ENCODE assay signal across 15 cellular contexts in the genomic region with DNA sequence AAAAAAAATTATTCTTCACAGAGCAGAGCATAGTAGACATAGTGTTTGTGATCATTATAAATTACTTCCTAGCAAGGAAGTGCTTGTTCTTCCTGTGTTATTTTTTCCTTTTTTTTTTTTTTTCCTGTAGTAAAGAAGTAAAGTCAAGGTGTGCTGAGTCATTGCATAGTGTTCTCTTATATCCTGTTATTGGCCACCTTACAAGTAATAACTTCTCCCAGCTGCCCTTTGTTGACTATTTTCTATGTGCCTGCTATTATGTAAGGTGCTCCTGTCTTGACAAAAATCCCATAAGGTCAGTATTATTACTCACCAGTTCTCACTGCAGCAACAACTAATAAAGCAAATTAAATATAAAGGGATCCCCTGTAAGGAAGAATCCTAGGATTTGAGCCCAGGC.
A peak's percentile ranks its signal among the peaks of the same experiment; 100 is the strongest.
DNase-seq lines count a peak whose midpoint lies in the region; ATAC-seq and TF ChIP-seq lines count a peak whose summit lies in the region.
"Had no signal": no experiment of that assay in that cellular context is flagged by ENCODE, and none has a peak within 500 bp of the region (broad histone marks: within the 10 kb centered on the region; RNA-seq: fewer than 3 reads in every experiment).

No MANE protein-coding gene starts in this region.

- DNase-seq in HPDE6-E6E7 (ENCODE audit: extremely low spot score), result peak; percentile 46
- peak; percentile 59 for DNase-seq in PC-3
- DNase-seq in epithelial cell of esophagus (ENCODE audit: low read depth), result peak; percentile 87
- peak; percentile 57 for DNase-seq in pulmonary artery endothelial cell (ENCODE audit: low read depth, low spot score)
- no peak for DNase-seq in SK-N-SH
- DNase-seq in EL, result no peak
- DNase-seq in activated T-helper 1 cell treated with anti-CD3 and anti-CD28 coated beads, Interleukin-12 subunit alpha, Interleukin-12 subunit beta, Interleukin-2, Interleukin-4 antibody, amounts not matched to agents 30 ng/mL and 10 ng/mL and 1 ng/mL, durations not matched to agents 14 hours and 24 hours and 36 hours (ENCODE audit: low spot score), result no peak
- DNase-seq: Kasumi-1, MV-4-11, NCI-H1417 treated with DMSO at 0.1 percent for 48 hours, NCI-H2081, NCI-H510A, NCI-H774, PC-9 had no signal

- no peak overlapping the region for H3K27ac ChIP-seq in PC-3 (ENCODE audit: low read length)
- no peak overlapping the region for H3K27ac ChIP-seq in SK-N-SH (ENCODE audit: low read depth in 2 of 2, low read length in 1 of 2)
- H3K27ac ChIP-seq: PC-9 had no signal

- H3K9ac ChIP-seq in PC-3 (ENCODE audit: low read length) (no peak overlapping the region), SK-N-SH (no peak overlapping the region)

- H3K9me3 Mint-ChIP-seq in activated T-helper 1 cell treated with anti-CD3 and anti-CD28 coated beads, Interleukin-12 subunit alpha, Interleukin-12 subunit beta, Interleukin-2, Interleukin-4 antibody, amounts not matched to agents 30 ng/mL and 10 ng/mL and 1 ng/mL, durations not matched to agents 14 hours and 24 hours and 36 hours, result peaks cover 21% of the 10 kb centered on the region

- H3K27me3 ChIP-seq in PC-3 (ENCODE audit: low read length) (no peaks in the 10 kb centered on the region), SK-N-SH (ENCODE audit: insufficient read depth) (no peaks in the 10 kb centered on the region)

- TF ChIP-seq RAD21 in SK-N-SH (IDR thresholded peaks at IDR 0.05; ENCODE audit: low read length), result no peak

- no peak for TF ChIP-seq CTCF in PC-3 (conservative IDR thresholded peaks at IDR 0.05; ENCODE audit: low read depth, low read length)
- no peak for TF ChIP-seq CTCF in epithelial cell of esophagus (IDR thresholded peaks at IDR 0.05; ENCODE audit: insufficient read depth, low read depth, low read length, missing control alignments)
- no peak for TF ChIP-seq CTCF in SK-N-SH (IDR thresholded peaks at IDR 0.05)

- POLR2A ChIA-PET in PC-3 (lab: Charles Lee; ENCODE audit: unreplicated experiment) (no interaction called here), SK-N-SH (lab: Yijun Ruan, JAX) (no interaction called here)

- H4K20me1 ChIP-seq in PC-3 (ENCODE audit: low read length) (no peaks in the 10 kb centered on the region), SK-N-SH (ENCODE audit: insufficient read depth) (no peaks in the 10 kb centered on the region)

- H3K4me3 Mint-ChIP-seq in activated T-helper 1 cell treated with anti-CD3 and anti-CD28 coated beads, Interleukin-12 subunit alpha, Interleukin-12 subunit beta, Interleukin-2, Interleukin-4 antibody, amounts not matched to agents 30 ng/mL and 10 ng/mL and 1 ng/mL, durations not matched to agents 14 hours and 24 hours and 36 hours, result no peak overlapping the region
- H3K4me3 Mint-ChIP-seq: IgD-negative memory B cell had no signal

- H2AFZ ChIP-seq in PC-3 (ENCODE audit: low read length) (no peak overlapping the region), SK-N-SH (ENCODE audit: low read depth) (no peak overlapping the region)
- H2AFZ ChIP-seq: PC-9 had no signal

- H3K4me2 ChIP-seq in PC-3 (ENCODE audit: low read length), result no peak overlapping the region
- H3K4me2 ChIP-seq in SK-N-SH, result no peak overlapping the region
- H3K4me2 ChIP-seq: PC-9 had no signal

- ATAC-seq in PC-3, result peak; percentile 58

- no peak for TF ChIP-seq EP300 in SK-N-SH (IDR thresholded peaks at IDR 0.05; ENCODE audit: borderline replicate concordance in 1 of 2, low read depth in 1 of 2, low read length in 1 of 2)

- H3K9me3 ChIP-seq in PC-3 (ENCODE audit: low read length), result no peaks in the 10 kb centered on the region
- H3K9me3 ChIP-seq in SK-N-SH, result peaks cover 11% of the 10 kb centered on the region; the same call in 1 of the 2 replicates

- BruUV-seq in PC-3 (replicated peaks; lab: Mats Ljungman, UMichigan), result no TSS peak

- H3K4me3 ChIP-seq in PC-3 (ENCODE audit: low read length), result no peak overlapping the region
- H3K4me3 ChIP-seq in epithelial cell of esophagus (ENCODE audit: low read length), result no peak overlapping the region
- H3K4me3 ChIP-seq in SK-N-SH (ENCODE audit: low read depth in 2 of 2, low read length in 1 of 2), result no peak overlapping the region
- H3K4me3 ChIP-seq: PC-9 had no signal

- H3F3A ChIP-seq in PC-3 (ENCODE audit: low read length, unreplicated experiment), result no peaks in the 10 kb centered on the region
- H3F3A ChIP-seq in SK-N-SH (replicated peaks; ENCODE audit: insufficient read depth), result no peaks in the 10 kb centered on the region

- intact Hi-C loops in PC-3 (cut with micrococcal nuclease), result no loop called here
- intact Hi-C loops in activated T-helper 1 cell treated with anti-CD3 and anti-CD28 coated beads, Interleukin-12 subunit alpha, Interleukin-12 subunit beta, Interleukin-2, Interleukin-4 antibody, amounts not matched to agents 30 ng/mL and 10 ng/mL and 1 ng/mL, durations not matched to agents 14 hours and 24 hours and 36 hours (cut with micrococcal nuclease), result no loop called here

- H3K9me2 ChIP-seq in PC-3 (replicated peaks; ENCODE audit: low read length), result no peaks in the 10 kb centered on the region
- H3K9me2 ChIP-seq in SK-N-SH, result no peaks in the 10 kb centered on the region

- no peaks in the 10 kb centered on the region for H3K36me3 Mint-ChIP-seq in activated T-helper 1 cell treated with anti-CD3 and anti-CD28 coated beads, Interleukin-12 subunit alpha, Interleukin-12 subunit beta, Interleukin-2, Interleukin-4 antibody, amounts not matched to agents 30 ng/mL and 10 ng/mL and 1 ng/mL, durations not matched to agents 14 hours and 24 hours and 36 hours (ENCODE audit: low read depth)
- H3K36me3 Mint-ChIP-seq: IgD-negative memory B cell had no signal

- CTCF ChIA-PET in PC-3 (lab: Charles Lee) (no interaction called here), SK-N-SH (lab: Yijun Ruan, JAX) (no interaction called here)

- H3K27me3 Mint-ChIP-seq in activated T-helper 1 cell treated with anti-CD3 and anti-CD28 coated beads, Interleukin-12 subunit alpha, Interleukin-12 subunit beta, Interleukin-2, Interleukin-4 antibody, amounts not matched to agents 30 ng/mL and 10 ng/mL and 1 ng/mL, durations not matched to agents 14 hours and 24 hours and 36 hours (ENCODE audit: insufficient read depth), result no peaks in the 10 kb centered on the region
- H3K27me3 Mint-ChIP-seq: IgD-negative memory B cell had no signal

- 0 out of 2 replicates have a peak, but pooled peaks cover 5% of the 10 kb centered on the region for H3K4me1 ChIP-seq in PC-3 (ENCODE audit: insufficient read depth, low read length)
- H3K4me1 ChIP-seq in SK-N-SH (ENCODE audit: control insufficient read depth in 1 of 2, insufficient read depth in 2 of 2, low read depth in 1 of 2, low read length in 1 of 2), result no peaks in the 10 kb centered on the region

- no peaks in the 10 kb centered on the region for H3K4me1 Mint-ChIP-seq in activated T-helper 1 cell treated with anti-CD3 and anti-CD28 coated beads, Interleukin-12 subunit alpha, Interleukin-12 subunit beta, Interleukin-2, Interleukin-4 antibody, amounts not matched to agents 30 ng/mL and 10 ng/mL and 1 ng/mL, durations not matched to agents 14 hours and 24 hours and 36 hours (ENCODE audit: low read depth)
- H3K4me1 Mint-ChIP-seq: IgD-negative memory B cell had no signal

- H3K79me2 ChIP-seq in PC-3 (ENCODE audit: low read length), result no peaks in the 10 kb centered on the region
- no peaks in the 10 kb centered on the region for H3K79me2 ChIP-seq in SK-N-SH (ENCODE audit: insufficient read depth)

- H3K36me3 ChIP-seq in PC-3 (ENCODE audit: low read depth, low read length) (no peaks in the 10 kb centered on the region), SK-N-SH (replicated peaks in 1 of 2; ENCODE audit: control insufficient read depth in 1 of 2, insufficient read depth in 2 of 2, low read length in 1 of 2) (no peaks in the 10 kb centered on the region)

- no peak overlapping the region for H3K27ac Mint-ChIP-seq in activated T-helper 1 cell treated with anti-CD3 and anti-CD28 coated beads, Interleukin-12 subunit alpha, Interleukin-12 subunit beta, Interleukin-2, Interleukin-4 antibody, amounts not matched to agents 30 ng/mL and 10 ng/mL and 1 ng/mL, durations not matched to agents 14 hours and 24 hours and 36 hours
- H3K27ac Mint-ChIP-seq: IgD-negative memory B cell had no signal

TF ChIP-seq in SK-N-SH, 30 proteins besides CTCF, POLR2A, EP300 and RAD21 (continues in another document):
- TF ChIP-seq FOXJ3 (CRISPR knock-in tag; IDR thresholded peaks at IDR 0.05), result no peak
- TF ChIP-seq NFIC (IDR thresholded peaks at IDR 0.05; ENCODE audit: borderline replicate concordance), result no peak
- TF ChIP-seq MXI1 (IDR thresholded peaks at IDR 0.05; ENCODE audit: low read depth, low read length), result no peak
- no peak for TF ChIP-seq RFX5 (IDR thresholded peaks at IDR 0.05; ENCODE audit: low read length)
- TF ChIP-seq, protein P1, sequence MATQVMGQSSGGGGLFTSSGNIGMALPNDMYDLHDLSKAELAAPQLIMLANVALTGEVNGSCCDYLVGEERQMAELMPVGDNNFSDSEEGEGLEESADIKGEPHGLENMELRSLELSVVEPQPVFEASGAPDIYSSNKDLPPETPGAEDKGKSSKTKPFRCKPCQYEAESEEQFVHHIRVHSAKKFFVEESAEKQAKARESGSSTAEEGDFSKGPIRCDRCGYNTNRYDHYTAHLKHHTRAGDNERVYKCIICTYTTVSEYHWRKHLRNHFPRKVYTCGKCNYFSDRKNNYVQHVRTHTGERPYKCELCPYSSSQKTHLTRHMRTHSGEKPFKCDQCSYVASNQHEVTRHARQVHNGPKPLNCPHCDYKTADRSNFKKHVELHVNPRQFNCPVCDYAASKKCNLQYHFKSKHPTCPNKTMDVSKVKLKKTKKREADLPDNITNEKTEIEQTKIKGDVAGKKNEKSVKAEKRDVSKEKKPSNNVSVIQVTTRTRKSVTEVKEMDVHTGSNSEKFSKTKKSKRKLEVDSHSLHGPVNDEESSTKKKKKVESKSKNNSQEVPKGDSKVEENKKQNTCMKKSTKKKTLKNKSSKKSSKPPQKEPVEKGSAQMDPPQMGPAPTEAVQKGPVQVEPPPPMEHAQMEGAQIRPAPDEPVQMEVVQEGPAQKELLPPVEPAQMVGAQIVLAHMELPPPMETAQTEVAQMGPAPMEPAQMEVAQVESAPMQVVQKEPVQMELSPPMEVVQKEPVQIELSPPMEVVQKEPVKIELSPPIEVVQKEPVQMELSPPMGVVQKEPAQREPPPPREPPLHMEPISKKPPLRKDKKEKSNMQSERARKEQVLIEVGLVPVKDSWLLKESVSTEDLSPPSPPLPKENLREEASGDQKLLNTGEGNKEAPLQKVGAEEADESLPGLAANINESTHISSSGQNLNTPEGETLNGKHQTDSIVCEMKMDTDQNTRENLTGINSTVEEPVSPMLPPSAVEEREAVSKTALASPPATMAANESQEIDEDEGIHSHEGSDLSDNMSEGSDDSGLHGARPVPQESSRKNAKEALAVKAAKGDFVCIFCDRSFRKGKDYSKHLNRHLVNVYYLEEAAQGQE (IDR thresholded peaks at IDR 0.05; ENCODE audit: low read depth, low read length), result no peak
- TF ChIP-seq SMC3 (IDR thresholded peaks at IDR 0.05; ENCODE audit: low read depth, low read length), result no peak
- no peak for TF ChIP-seq RCOR1 (IDR thresholded peaks at IDR 0.05; ENCODE audit: low read length)
- TF ChIP-seq TAF1 (IDR thresholded peaks at IDR 0.05; ENCODE audit: borderline replicate concordance, low read depth, low read length), result no peak

Comparison
In these comparisons a context has a peak if more than half of its experiments do, and no peak if none do; other contexts are left out.
1. DNase-seq: peak in HPDE6-E6E7 (single experiment), PC-3 (single experiment), epithelial cell of esophagus (single experiment) and pulmonary artery endothelial cell (single experiment); none in SK-N-SH (single experiment), EL (single experiment) and activated T-helper 1 cell treated with anti-CD3 and anti-CD28 coated beads, Interleukin-12 subunit alpha, Interleukin-12 subunit beta, Interleukin-2, Interleukin-4 antibody, amounts not matched to agents 30 ng/mL and 10 ng/mL and 1 ng/mL, durations not matched to agents 14 hours and 24 hours and 36 hours (single experiment).